Comparison of ENCODE assay signal across 8 cellular contexts in genomic region chr9:129460323-129461261, GRCh38.
A peak's percentile ranks its signal among the peaks of the same experiment; 100 is the strongest.
DNase-seq lines count a peak whose midpoint lies in the region; ATAC-seq and TF ChIP-seq lines count a peak whose summit lies in the region.

No MANE protein-coding gene starts in this region.

- ATAC-seq in CD4-positive, alpha-beta T cell (ENCODE audit: poor library complexity): peak; percentile 74
- ATAC-seq in GM21390 (IDR thresholded peaks at IDR 0.05; ENCODE audit: unreplicated experiment): peak; percentile 73
- ATAC-seq in naive thymus-derived CD4-positive, alpha-beta T cell: peak; percentile 86

- H3K9me3 ChIP-seq in CD4-positive, alpha-beta T cell (ENCODE audit: control insufficient read depth, low read length): no peaks in the 10 kb centered on the region
- H3K9me3 ChIP-seq in naive thymus-derived CD4-positive, alpha-beta T cell (ENCODE audit: control insufficient read depth in 2 of 3, low read length in 3 of 3): no peaks in the 10 kb centered on the region

- no peaks in the 10 kb centered on the region for H3K27me3 Mint-ChIP-seq in CD4-positive, alpha-beta T cell
- H3K27me3 Mint-ChIP-seq in activated T-helper 2 cell treated with anti-CD3 and anti-CD28 coated beads, Interferon-gamma antibody, Interleukin-2, Interleukin-4, amounts not matched to agents 10 μg/mL and 5 μg/mL and 100 μg/mL, durations not matched to agents 14 hours and 24 hours and 36 hours (ENCODE audit: low read depth): peaks cover 3% of the 10 kb centered on the region
- peaks cover 0 to 9% (median 0%) of the 10 kb centered on the region in 5 donors for H3K27me3 Mint-ChIP-seq in naive thymus-derived CD4-positive, alpha-beta T cell

- H3K9ac ChIP-seq in KMS-11: peak overlapping the region; percentile 84

- H2AFZ ChIP-seq in KMS-11 (ENCODE audit: low read depth): peak overlapping the region; percentile 24; the same call in 1 of the 2 replicates

- H3K27ac Mint-ChIP-seq in CD4-positive, alpha-beta T cell: peak overlapping the region; percentile 89
- H3K27ac Mint-ChIP-seq in activated T-helper 2 cell treated with anti-CD3 and anti-CD28 coated beads, Interferon-gamma antibody, Interleukin-2, Interleukin-4, amounts not matched to agents 10 μg/mL and 5 μg/mL and 100 μg/mL, durations not matched to agents 14 hours and 24 hours and 36 hours: peak overlapping the region; percentile 88
- H3K27ac Mint-ChIP-seq in naive thymus-derived CD4-positive, alpha-beta T cell: peak overlapping the region in 8 of 9 donors; percentile 51 to 96 (median 78)

- POLR2A ChIA-PET in CD4-positive, alpha-beta T cell (lab: Charles Lee): interaction anchor here (0.6 to 2.9 kb wide), 10 partner anchors 14 to 282 kb away, joined by 3 to 21 read pairs (median 6); partner anchors contain the start of gene IER5L
- POLR2A ChIA-PET in naive thymus-derived CD4-positive, alpha-beta T cell (lab: Charles Lee): interaction anchor here (0.6 to 2.9 kb wide), 6 partner anchors 23 to 239 kb away, joined by 3 to 15 read pairs (median 6); no protein-coding TSS in a partner anchor

- H3K27ac ChIP-seq in CD4-positive, alpha-beta T cell (ENCODE audit: low read depth, low read length): peak overlapping the region; percentile 59
- H3K27ac ChIP-seq in KMS-11: peak overlapping the region; percentile 90
- peak overlapping the region; percentile 68 for H3K27ac ChIP-seq in naive thymus-derived CD4-positive, alpha-beta T cell (ENCODE audit: low read depth, low read length)

- H3K4me3 Mint-ChIP-seq in CD4-positive, alpha-beta T cell: peak overlapping the region; percentile 73
- peak overlapping the region; percentile 74 for H3K4me3 Mint-ChIP-seq in activated T-helper 2 cell treated with anti-CD3 and anti-CD28 coated beads, Interferon-gamma antibody, Interleukin-2, Interleukin-4, amounts not matched to agents 10 μg/mL and 5 μg/mL and 100 μg/mL, durations not matched to agents 14 hours and 24 hours and 36 hours (ENCODE audit: low read depth)
- peak overlapping the region; percentile 67 to 89 (median 80) for H3K4me3 Mint-ChIP-seq in naive thymus-derived CD4-positive, alpha-beta T cell

- no peaks in the 10 kb centered on the region for H3K36me3 Mint-ChIP-seq in CD4-positive, alpha-beta T cell (ENCODE audit: low read depth)
- no peaks in the 10 kb centered on the region for H3K36me3 Mint-ChIP-seq in activated T-helper 2 cell treated with anti-CD3 and anti-CD28 coated beads, Interferon-gamma antibody, Interleukin-2, Interleukin-4, amounts not matched to agents 10 μg/mL and 5 μg/mL and 100 μg/mL, durations not matched to agents 14 hours and 24 hours and 36 hours (ENCODE audit: low read depth)
- H3K36me3 Mint-ChIP-seq in naive thymus-derived CD4-positive, alpha-beta T cell: peaks cover 0 to 10% (median 0%) of the 10 kb centered on the region in 5 donors

- TF ChIP-seq CTCF in CD4-positive, alpha-beta T cell (IDR thresholded peaks at IDR 0.05): no peak
- TF ChIP-seq CTCF in KMS-11 (conservative IDR thresholded peaks at IDR 0.05; ENCODE audit: low read depth, low read length): no peak
- no peak for TF ChIP-seq CTCF in fibroblast of mammary gland (conservative IDR thresholded peaks at IDR 0.05; ENCODE audit: control insufficient read depth, insufficient read depth, low read depth, low read length)

- no peaks in the 10 kb centered on the region for H4K20me1 ChIP-seq in KMS-11 (ENCODE audit: insufficient read depth)

- intact Hi-C loops in CD4-positive, alpha-beta T cell (cut with DNase I, micrococcal nuclease): loop anchor here in 1 of 2 experiments (1.0 to 2.0 kb wide), 2 partner anchors 26 to 47 kb away; no protein-coding TSS in a partner anchor
- intact Hi-C loops in activated T-helper 2 cell treated with anti-CD3 and anti-CD28 coated beads, Interferon-gamma antibody, Interleukin-2, Interleukin-4, amounts not matched to agents 10 μg/mL and 5 μg/mL and 100 μg/mL, durations not matched to agents 14 hours and 24 hours and 36 hours (cut with micrococcal nuclease): loop anchor here (1.0 to 2.0 kb wide), 2 partner anchors 28 to 320 kb away; no protein-coding TSS in a partner anchor
- intact Hi-C loops in naive thymus-derived CD4-positive, alpha-beta T cell (cut with micrococcal nuclease): loop anchor here (1.0 to 2.0 kb wide), 5 partner anchors 23 to 284 kb away; no protein-coding TSS in a partner anchor

- peaks cover 35% of the 10 kb centered on the region for H3K4me1 Mint-ChIP-seq in CD4-positive, alpha-beta T cell (ENCODE audit: low read depth)
- H3K4me1 Mint-ChIP-seq in activated T-helper 2 cell treated with anti-CD3 and anti-CD28 coated beads, Interferon-gamma antibody, Interleukin-2, Interleukin-4, amounts not matched to agents 10 μg/mL and 5 μg/mL and 100 μg/mL, durations not matched to agents 14 hours and 24 hours and 36 hours (ENCODE audit: low read depth): peaks cover 32% of the 10 kb centered on the region
- H3K4me1 Mint-ChIP-seq in naive thymus-derived CD4-positive, alpha-beta T cell: peaks cover 16 to 46% (median 41%) of the 10 kb centered on the region in 7 donors

- H3K79me2 ChIP-seq in KMS-11 (ENCODE audit: insufficient read depth, low read depth): no peaks in the 10 kb centered on the region

- peaks cover 45% of the 10 kb centered on the region for H3K4me1 ChIP-seq in KMS-11 (ENCODE audit: low read depth, poor library complexity, severe bottlenecking)
- peaks cover 32 to 35% of the 10 kb centered on the region in 2 donors for H3K4me1 ChIP-seq in naive thymus-derived CD4-positive, alpha-beta T cell (ENCODE audit: control insufficient read depth in 2 of 2, insufficient read depth in 2 of 2, low read length in 2 of 2)

- peak overlapping the region; percentile 71 for H3K4me2 ChIP-seq in KMS-11

- H3K36me3 ChIP-seq in KMS-11 (ENCODE audit: insufficient read depth): no peaks in the 10 kb centered on the region
- H3K36me3 ChIP-seq in naive thymus-derived CD4-positive, alpha-beta T cell (ENCODE audit: control insufficient read depth in 2 of 3, insufficient read depth in 3 of 3, low read length in 3 of 3): no peaks in the 10 kb centered on the region

- CTCF ChIA-PET in CD4-positive, alpha-beta T cell (lab: Charles Lee): interaction anchor here (0.6 to 3.3 kb wide), 12 partner anchors 21 to 321 kb away, joined by 3 to 12 read pairs (median 4); no protein-coding TSS in a partner anchor
- CTCF ChIA-PET in naive thymus-derived CD4-positive, alpha-beta T cell (lab: Charles Lee): interaction anchor here (0.6 to 1.1 kb wide), 4 partner anchors 38 to 140 kb away, joined by 3 to 8 read pairs (median 4); no protein-coding TSS in a partner anchor

- no peak overlapping the region for H3K4me3 ChIP-seq in KMS-11 (IDR thresholded peaks at IDR 0.05; ENCODE audit: insufficient read depth, low read depth, low read length)
- H3K4me3 ChIP-seq in fibroblast of mammary gland (ENCODE audit: control insufficient read depth, low read depth, low read length): peak overlapping the region; percentile 29
- peak overlapping the region; percentile 25 for H3K4me3 ChIP-seq in naive thymus-derived CD4-positive, alpha-beta T cell (ENCODE audit: low read length)

- no peaks in the 10 kb centered on the region for H3K9me3 Mint-ChIP-seq in CD4-positive, alpha-beta T cell
- no peaks in the 10 kb centered on the region for H3K9me3 Mint-ChIP-seq in activated T-helper 2 cell treated with anti-CD3 and anti-CD28 coated beads, Interferon-gamma antibody, Interleukin-2, Interleukin-4, amounts not matched to agents 10 μg/mL and 5 μg/mL and 100 μg/mL, durations not matched to agents 14 hours and 24 hours and 36 hours
- peaks cover 0 to 11% (median 0%) of the 10 kb centered on the region in 11 donors for H3K9me3 Mint-ChIP-seq in naive thymus-derived CD4-positive, alpha-beta T cell

- H3K27me3 ChIP-seq in CD4-positive, alpha-beta T cell (ENCODE audit: control insufficient read depth, insufficient read depth, low read length): no peaks in the 10 kb centered on the region
- H3K27me3 ChIP-seq in KMS-11 (ENCODE audit: insufficient read depth, low read depth): no peaks in the 10 kb centered on the region
- H3K27me3 ChIP-seq in naive thymus-derived CD4-positive, alpha-beta T cell (ENCODE audit: control insufficient read depth in 2 of 2, insufficient read depth in 2 of 2, low read length in 2 of 2): no peaks in the 10 kb centered on the region

- DNase-seq in CD4-positive, alpha-beta T cell: peak; percentile 71 to 89 (median 84)
- DNase-seq in RPMI7951 (ENCODE audit: low read depth) (peak; percentile 98), fibroblast of mammary gland (ENCODE audit: low read depth) (peak; percentile 98)
- DNase-seq in activated T-helper 2 cell treated with anti-CD3 and anti-CD28 coated beads, Interferon-gamma antibody, Interleukin-2, Interleukin-4, amounts not matched to agents 10 μg/mL and 5 μg/mL and 100 μg/mL, durations not matched to agents 14 hours and 24 hours and 36 hours (ENCODE audit: low spot score): peak; percentile 81
- DNase-seq in naive thymus-derived CD4-positive, alpha-beta T cell: peak; percentile 42 to 86 (median 64)
- DNase-seq in stimulated activated CD8-positive, alpha-beta memory T cell treated with anti-CD3 and anti-CD28 coated beads, Interleukin-7, amount 100 ng/mL, for 48 hours (ENCODE audit: extremely low read depth in 1 of 2, low read depth in 1 of 2): peak; percentile 73 to 88
